Comparison of ENCODE assay signal across 13 cellular contexts in genomic region chr5:134512661-134512999, GRCh38. TPM values are rescaled to one million over a fixed set of nuclear protein-coding genes. Genes with fewer than 3 reads are reported as not detected.
A peak's percentile ranks its signal among the peaks of the same experiment; 100 is the strongest.
DNase-seq lines count a peak whose midpoint lies in the region; ATAC-seq and TF ChIP-seq lines count a peak whose summit lies in the region.
"Had no signal": no experiment of that assay in that cellular context is flagged by ENCODE, and none has a peak within 500 bp of the region (broad histone marks: within the 10 kb centered on the region; RNA-seq: fewer than 3 reads in every experiment).

No MANE protein-coding gene starts in this region.

- peak overlapping the region in 1 of 8 donors; percentile 58 for H3K27ac Mint-ChIP-seq in CD8-positive, alpha-beta memory T cell
- H3K27ac Mint-ChIP-seq: dendritic cell treated with granulocyte-macrophage colony-stimulating factor and Interleukin-4, amounts not matched to agents 40 ng/mL and 50 ng/mL, for 4 days had no signal

- intact Hi-C loops in PC-9 (cut with micrococcal nuclease; ENCODE audit: unreplicated experiment) (loop anchor here (1.0 to 5.0 kb wide), 4 partner anchors 73 to 210 kb away; partner anchors contain the start of genes CDKN2AIPNL and UBE2B), psoas muscle (cut with DNase I) (loop anchor here in 1 of 2 donors (5.0 kb wide), 1 partner anchor 75 kb away; no protein-coding TSS in a partner anchor)

- no peak overlapping the region for H3K27ac ChIP-seq in GM23248
- peak overlapping the region; percentile 92 for H3K27ac ChIP-seq in PC-9
- H3K27ac ChIP-seq in hepatocyte, result peak overlapping the region; percentile 96
- peak overlapping the region; percentile 76 for H3K27ac ChIP-seq in psoas muscle
- H3K27ac ChIP-seq in CD8-positive, alpha-beta memory T cell (ENCODE audit: low read depth, low read length), result no peak overlapping the region

- no peaks in the 10 kb centered on the region for H3K9me3 Mint-ChIP-seq in CD8-positive, alpha-beta memory T cell
- H3K9me3 Mint-ChIP-seq: activated naive CD8-positive, alpha-beta T cell treated with anti-CD3 and anti-CD28 coated beads for 36 hours; CD4-positive, CD25-positive, alpha-beta regulatory T cell; dendritic cell treated with granulocyte-macrophage colony-stimulating factor and Interleukin-4, amounts not matched to agents 40 ng/mL and 50 ng/mL, for 4 days had no signal

- CTCF ChIA-PET in PC-9 (lab: Charles Lee), result interaction anchor here (1.0 to 2.5 kb wide), 3 partner anchors 10 to 65 kb away, joined by 4 to 6 read pairs (median 5); no protein-coding TSS in a partner anchor
- CTCF ChIA-PET in CD8-positive, alpha-beta memory T cell (lab: Charles Lee), result interaction anchor here (1.3 kb wide), 1 partner anchor 15 kb away, joined by 4 read pairs; no protein-coding TSS in a partner anchor

- no peaks in the 10 kb centered on the region for H3K9me2 ChIP-seq in GM23248 (ENCODE audit: insufficient read depth)
- no peaks in the 10 kb centered on the region for H3K9me2 ChIP-seq in PC-9 (ENCODE audit: insufficient read depth)
- H3K9me2 ChIP-seq in hepatocyte (replicated peaks; ENCODE audit: insufficient read depth), result no peaks in the 10 kb centered on the region

- in situ Hi-C loops in GM23248 (cut with MboI), result no loop called here

- peaks cover 0 to 2% (median 0%) of the 10 kb centered on the region in 3 donors for H3K4me1 Mint-ChIP-seq in CD8-positive, alpha-beta memory T cell

- H3K79me2 ChIP-seq in GM23248 (ENCODE audit: insufficient read depth) (no peaks in the 10 kb centered on the region), PC-9 (ENCODE audit: low read depth) (peaks cover 14% of the 10 kb centered on the region; the same call in 1 of the 2 replicates), hepatocyte (peaks cover 10% of the 10 kb centered on the region)

- H3K4me3 ChIP-seq in GM23248 (no peak overlapping the region), PC-9 (peak overlapping the region; percentile 43; the same call in 1 of the 2 replicates), hepatocyte (no peak overlapping the region), psoas muscle (no peak overlapping the region)
- H3K4me3 ChIP-seq in CD8-positive, alpha-beta memory T cell (ENCODE audit: low read length), result no peak overlapping the region

- DNase-seq in GM23248 (no peak), PC-9 (no peak), hepatocyte (ENCODE audit: low spot score) (no peak), psoas muscle (peak in 1 of 2 donors; percentile 58), MV-4-11 (lab: John Stamatoyannopoulos, UW) (no peak)
- DNase-seq in activated T-cell treated with anti-CD3 and anti-CD28 coated beads, Interleukin-2, amount 50 U/mL, for 1 hour, result no peak
- no peak for DNase-seq in CD8-positive, alpha-beta memory T cell
- DNase-seq: activated naive CD8-positive, alpha-beta T cell treated with anti-CD3 and anti-CD28 coated beads for 36 hours; CD4-positive, CD25-positive, alpha-beta regulatory T cell; kidney glomerular epithelial cell; stimulated activated CD4-positive, alpha-beta T cell treated with anti-CD3 and anti-CD28 coated beads, Interleukin-1b, Interleukin-23, amount 100 ng/mL, for 48 hours; stimulated activated naive CD4-positive, alpha-beta T cell had no signal

- H3K36me3 ChIP-seq in GM23248 (ENCODE audit: low read depth) (no peaks in the 10 kb centered on the region), PC-9 (ENCODE audit: low read depth) (no peaks in the 10 kb centered on the region), hepatocyte (replicated peaks; ENCODE audit: insufficient read depth, low read depth) (no peaks in the 10 kb centered on the region), psoas muscle (ENCODE audit: insufficient read depth in 1 of 2, low read depth in 1 of 2) (no peaks in the 10 kb centered on the region)
- no peaks in the 10 kb centered on the region for H3K36me3 ChIP-seq in CD8-positive, alpha-beta memory T cell (ENCODE audit: insufficient read depth, low read length)

- H3K4me2 ChIP-seq in GM23248 (ENCODE audit: unreplicated experiment) (no peak overlapping the region), PC-9 (peak overlapping the region; percentile 73), hepatocyte (peak overlapping the region; percentile 25)

- no peak for TF ChIP-seq CTCF in PC-9 (conservative IDR thresholded peaks at IDR 0.05)
- no peak for TF ChIP-seq CTCF in hepatocyte (IDR thresholded peaks at IDR 0.05; ENCODE audit: poor library complexity)
- TF ChIP-seq CTCF in psoas muscle (IDR thresholded peaks at IDR 0.05), result no peak

- H3K9ac ChIP-seq in GM23248, result no peak overlapping the region

- no peaks in the 10 kb centered on the region for H3K27me3 ChIP-seq in GM23248 (replicated peaks; ENCODE audit: insufficient read depth)
- no peaks in the 10 kb centered on the region for H3K27me3 ChIP-seq in PC-9 (ENCODE audit: insufficient read depth, low read depth)
- H3K27me3 ChIP-seq in hepatocyte, result no peaks in the 10 kb centered on the region
- H3K27me3 ChIP-seq in psoas muscle (ENCODE audit: insufficient read depth in 3 of 3, low read length in 2 of 3), result no peaks in the 10 kb centered on the region
- H3K27me3 ChIP-seq in CD8-positive, alpha-beta memory T cell (ENCODE audit: insufficient read depth, low read length, poor library complexity, severe bottlenecking), result no peaks in the 10 kb centered on the region

- no peak overlapping the region for H3K4me3 Mint-ChIP-seq in CD8-positive, alpha-beta memory T cell
- H3K4me3 Mint-ChIP-seq: activated naive CD8-positive, alpha-beta T cell treated with anti-CD3 and anti-CD28 coated beads for 36 hours; dendritic cell treated with granulocyte-macrophage colony-stimulating factor and Interleukin-4, amounts not matched to agents 40 ng/mL and 50 ng/mL, for 4 days had no signal

- H4K20me1 ChIP-seq in GM23248 (ENCODE audit: insufficient read depth), result no peaks in the 10 kb centered on the region
- H4K20me1 ChIP-seq in PC-9 (ENCODE audit: insufficient read depth), result no peaks in the 10 kb centered on the region
- no peaks in the 10 kb centered on the region for H4K20me1 ChIP-seq in hepatocyte (ENCODE audit: insufficient read depth, poor library complexity, severe bottlenecking)

- H2AFZ ChIP-seq in GM23248 (0 out of 2 replicates have a peak overlapping the region, but pooled peaks have one; percentile 50), PC-9 (peak overlapping the region; percentile 72), hepatocyte (peak overlapping the region; percentile 17)

- 89 to 90% methylated on average over 4 to 5 of the region's 5 CpGs for WGBS in GM23248 (ENCODE audit: low coverage in 1 of 2, low lambda C conversion rate in 2 of 2, missing lambda C conversion rate in 2 of 2), 2 experiments
- 79% methylated on average over 5 of the region's 5 CpGs for WGBS in hepatocyte (ENCODE audit: low lambda C conversion rate, missing lambda C conversion rate)
- WGBS in psoas muscle, 3 donors, result 41 to 71% (median 50%) methylated on average over 5 of the region's 5 CpGs

- H3K27me3 Mint-ChIP-seq in CD8-positive, alpha-beta memory T cell, result no peaks in the 10 kb centered on the region
- H3K27me3 Mint-ChIP-seq: activated naive CD8-positive, alpha-beta T cell treated with anti-CD3 and anti-CD28 coated beads for 36 hours; CD4-positive, CD25-positive, alpha-beta regulatory T cell; dendritic cell treated with granulocyte-macrophage colony-stimulating factor and Interleukin-4, amounts not matched to agents 40 ng/mL and 50 ng/mL, for 4 days had no signal

- H3K9me3 ChIP-seq in GM23248 (ENCODE audit: low read depth) (no peaks in the 10 kb centered on the region), PC-9 (ENCODE audit: insufficient read depth, low read depth) (no peaks in the 10 kb centered on the region), hepatocyte (ENCODE audit: low read depth) (no peaks in the 10 kb centered on the region), psoas muscle (no peaks in the 10 kb centered on the region)
- H3K9me3 ChIP-seq in CD8-positive, alpha-beta memory T cell (ENCODE audit: low read length), result no peaks in the 10 kb centered on the region

- POLR2A ChIA-PET in PC-9 (lab: Charles Lee; ENCODE audit: unreplicated experiment), result interaction anchor here (0.7 to 1.4 kb wide), 2 partner anchors 12 to 108 kb away, joined by 4 to 9 read pairs; no protein-coding TSS in a partner anchor
- POLR2A ChIA-PET in CD8-positive, alpha-beta memory T cell (lab: Charles Lee), result no interaction called here

- H3K4me1 ChIP-seq in GM23248 (ENCODE audit: insufficient read depth) (peaks cover 26% of the 10 kb centered on the region), PC-9 (replicated peaks; ENCODE audit: insufficient read depth) (peaks cover 58% of the 10 kb centered on the region), hepatocyte (ENCODE audit: insufficient read depth) (peaks cover 36% of the 10 kb centered on the region), psoas muscle (peaks cover 41% of the 10 kb centered on the region)
- H3K4me1 ChIP-seq in CD8-positive, alpha-beta memory T cell (ENCODE audit: insufficient read depth, low read length), result peaks cover 7% of the 10 kb centered on the region

- ATAC-seq in psoas muscle, result peak in 2 of 4 donors; percentile 14 to 23

- no peaks in the 10 kb centered on the region for H3K36me3 Mint-ChIP-seq in CD8-positive, alpha-beta memory T cell
- H3K36me3 Mint-ChIP-seq: activated naive CD8-positive, alpha-beta T cell treated with anti-CD3 and anti-CD28 coated beads for 36 hours; CD4-positive, CD25-positive, alpha-beta regulatory T cell had no signal

- H3F3A ChIP-seq in GM23248 (ENCODE audit: insufficient read depth) (peaks cover 4% of the 10 kb centered on the region; the same call in 1 of the 2 replicates), PC-9 (ENCODE audit: insufficient read depth, low read depth) (peaks cover 52% of the 10 kb centered on the region)

- no TSS peak for BruUV-seq in PC-9 (replicated peaks; lab: Mats Ljungman, UMichigan)

RNA-seq across cellular contexts. Expression of gene JADE2, which starts 12.8 kb away (rescaled TPM):
- 18.0 and 20.9 TPM in 2 replicates for total RNA-seq in GM23248 (2014; rRNA removed; shearing (Covaris generic))
- 7.1 and 8.0 TPM in 2 replicates for polyA plus RNA-seq in GM23248 (2016; fragmentation: Nextera tagmentation; extraction: Ambion mirVana)
- 82.1 and 83.5 TPM in 2 replicates for total RNA-seq in PC-9 (2021)
- total RNA-seq in hepatocyte, result 35.4 and 36.1 TPM in 2 replicates
- 14.9 and 15.2 TPM in 2 replicates for polyA plus RNA-seq in hepatocyte
- 10 to 100 TPM in 3 of 4 donors, 1 to 10 TPM in 1; 10.0 to 15.1 (median 14.4) TPM for total RNA-seq in psoas muscle
- 10 to 100 TPM in 1 of 3 donors, 1 to 10 TPM in 2; 5.0 to 10.1 (median 6.0) TPM for polyA plus RNA-seq in psoas muscle
- 100 to 1,000 TPM; 105 to 107 TPM for total RNA-seq in CD8-positive, alpha-beta memory T cell
- polyA plus RNA-seq in CD8-positive, alpha-beta memory T cell, result 47.1 TPM

Comparison
In these comparisons a context has a peak if more than half of its experiments do, and no peak if none do; other contexts are left out.
1. H2AFZ ChIP-seq: peak in every context shown above with its lines; median percentile 72 in PC-9; 50 in GM23248; 17 in hepatocyte.
2. H3K27ac ChIP-seq: peak in PC-9 (single experiment), hepatocyte (single experiment) and psoas muscle (single experiment); none in GM23248 (single experiment) and CD8-positive, alpha-beta memory T cell (single experiment).